8 cellular contexts compared by ENCODE assay signal in genomic region chr1:52368383-52369172, GRCh38. TPM values are rescaled to one million over a fixed set of nuclear protein-coding genes. Genes with fewer than 3 reads are reported as not detected.
DNase-seq lines count a peak whose midpoint lies in the region; ATAC-seq and TF ChIP-seq lines count a peak whose summit lies in the region.

No MANE protein-coding gene starts in this region.

- peak overlapping the region; percentile 63 to 74 for H3K4me3 Mint-ChIP-seq in activated T-cell treated with anti-CD3 and anti-CD28 coated beads, Interleukin-2, amount 50 U/mL, for 72 hours
- H3K4me3 Mint-ChIP-seq in naive B cell = peak overlapping the region; percentile 60 to 80 (median 70)

- H3K36me3 ChIP-seq in HEK293 (ENCODE audit: control insufficient read depth in 2 of 2, insufficient read depth in 1 of 2, low read length in 2 of 2) = peaks cover 18 to 28% of the 10 kb centered on the region in 2 experiments
- peaks cover 0 to 15% (median 0%) of the 10 kb centered on the region in 3 donors for H3K36me3 ChIP-seq in esophagus squamous epithelium
- peaks cover 0 to 3% (median 0%) of the 10 kb centered on the region in 5 donors for H3K36me3 ChIP-seq in subcutaneous abdominal adipose tissue (ENCODE audit: control insufficient read depth in 5 of 5, insufficient read depth in 5 of 5, low read length in 5 of 5)

- DNase-seq in AG04450 (ENCODE audit: low read depth, low spot score) = no peak
- peak; percentile 15 for DNase-seq in NCI-H82 treated with DMSO at 0.1 percent for 48 hours (lab: John Stamatoyannopoulos, UW; ENCODE audit: unreplicated experiment)
- peak; percentile 73 to 76 for DNase-seq in activated T-cell treated with anti-CD3 and anti-CD28 coated beads, Interleukin-2, amount 50 U/mL, for 72 hours
- DNase-seq in esophagus squamous epithelium (lab: John Stamatoyannopoulos, UW) = no peak
- peak; percentile 47 for DNase-seq in naive B cell

- H3K9me3 ChIP-seq in AG04450 (ENCODE audit: control insufficient read depth, insufficient read depth, low read length) (no peaks in the 10 kb centered on the region; the same call in 1 of the 2 replicates), HEK293 (ENCODE audit: control insufficient read depth, insufficient read depth, low read depth, low read length) (no peaks in the 10 kb centered on the region), esophagus squamous epithelium (no peaks in the 10 kb centered on the region), subcutaneous abdominal adipose tissue (ENCODE audit: control insufficient read depth in 5 of 5, low read length in 5 of 5) (no peaks in the 10 kb centered on the region)

- H3K27me3 ChIP-seq in AG04450 (ENCODE audit: control insufficient read depth, insufficient read depth, low read length) = no peaks in the 10 kb centered on the region
- no peaks in the 10 kb centered on the region for H3K27me3 ChIP-seq in esophagus squamous epithelium
- H3K27me3 ChIP-seq in subcutaneous abdominal adipose tissue (ENCODE audit: control insufficient read depth in 5 of 5, insufficient read depth in 4 of 5, low read length in 5 of 5) = no peaks in the 10 kb centered on the region

- WGBS in esophagus squamous epithelium, 2 donors = 6 to 14% methylated on average over 11 to 38 of the region's 51 CpGs

- CTCF ChIA-PET in AG04450 (lab: Charles Lee) (interaction anchor here (0.6 to 1.0 kb wide), 3 partner anchors 20 to 1668 kb away, joined by 3 read pairs; no protein-coding TSS in a partner anchor), HEK293 (lab: Yijun Ruan, JAX) (interaction anchor here (0.6 to 1.0 kb wide), 8 partner anchors 19 to 332 kb away, joined by 3 to 6 read pairs (median 3); no protein-coding TSS in a partner anchor)

- no peaks in the 10 kb centered on the region for H3K27me3 Mint-ChIP-seq in activated T-cell treated with anti-CD3 and anti-CD28 coated beads, Interleukin-2, amount 50 U/mL, for 72 hours (ENCODE audit: low read depth)
- peaks cover 0 to 5% (median 0%) of the 10 kb centered on the region in 3 donors for H3K27me3 Mint-ChIP-seq in naive B cell

- intact Hi-C loops in esophagus squamous epithelium (cut with DNase I) = no loop called here

- TF ChIP-seq CTCF in AG04450 (IDR thresholded peaks at IDR 0.05; ENCODE audit: low read depth, low read length) (peak; percentile 34), HEK293 (tag by site-specific recombination; IDR thresholded peaks at IDR 0.05) (0 out of 2 replicates have a peak, but pooled peaks have one; percentile 30), esophagus squamous epithelium (IDR thresholded peaks at IDR 0.05) (no peak)

- H3K4me3 ChIP-seq in AG04450 (ENCODE audit: low read depth, low read length) (peak overlapping the region; percentile 41), HEK293 (ENCODE audit: low read depth, low read length) (peak overlapping the region; percentile 41), esophagus squamous epithelium (peak overlapping the region; percentile 50 to 73 (median 52)), subcutaneous abdominal adipose tissue (ENCODE audit: low read depth in 1 of 5, low read length in 5 of 5) (peak overlapping the region; percentile 40 to 67 (median 44))

- peak in 1 of 2 donors; percentile 21 for ATAC-seq in activated T-cell treated with anti-CD3 and anti-CD28 coated beads, Interleukin-2, amount 50 U/mL, for 72 hours (replicated peaks in 1 of 2)
- ATAC-seq in naive B cell (ENCODE audit: low read depth in 2 of 2) (no peak), GM19452 (IDR thresholded peaks at IDR 0.05; ENCODE audit: unreplicated experiment) (no peak)

- H3K27ac ChIP-seq in AG04450 (ENCODE audit: low read depth, low read length) (no peak overlapping the region), HEK293 (ENCODE audit: extremely low read depth, low read depth, low read length) (peak overlapping the region; percentile 58; the same call in 1 of the 2 replicates), esophagus squamous epithelium (peak overlapping the region; percentile 80 to 89 (median 88)), subcutaneous abdominal adipose tissue (ENCODE audit: low read depth, low read length) (no peak overlapping the region)

- peaks cover 4 to 8% of the 10 kb centered on the region in 2 donors for H3K36me3 Mint-ChIP-seq in activated T-cell treated with anti-CD3 and anti-CD28 coated beads, Interleukin-2, amount 50 U/mL, for 72 hours (ENCODE audit: insufficient read depth in 2 of 2)
- no peaks in the 10 kb centered on the region for H3K36me3 Mint-ChIP-seq in naive B cell

- no peak for TF ChIP-seq POLR2A in esophagus squamous epithelium (IDR thresholded peaks at IDR 0.05)

- H3K9me3 Mint-ChIP-seq in activated T-cell treated with anti-CD3 and anti-CD28 coated beads, Interleukin-2, amount 50 U/mL, for 72 hours = peaks cover 0 to 3% of the 10 kb centered on the region in 2 donors
- H3K9me3 Mint-ChIP-seq in naive B cell = no peaks in the 10 kb centered on the region

- no peak overlapping the region for H3K27ac Mint-ChIP-seq in activated T-cell treated with anti-CD3 and anti-CD28 coated beads, Interleukin-2, amount 50 U/mL, for 72 hours
- no peak overlapping the region for H3K27ac Mint-ChIP-seq in naive B cell

- peak overlapping the region in 1 of 5 donors; percentile 35 for H3K9ac ChIP-seq in subcutaneous abdominal adipose tissue (ENCODE audit: low read length in 5 of 5)

- H3K4me1 ChIP-seq in HEK293 (ENCODE audit: control insufficient read depth, insufficient read depth, low read length) (peaks cover 7% of the 10 kb centered on the region; the same call in 1 of the 2 replicates), esophagus squamous epithelium (peaks cover 21 to 50% (median 25%) of the 10 kb centered on the region in 3 donors), subcutaneous abdominal adipose tissue (ENCODE audit: control insufficient read depth in 5 of 5, insufficient read depth in 5 of 5, low read length in 5 of 5) (peaks cover 5 to 30% (median 18%) of the 10 kb centered on the region in 5 donors)

- H3K4me1 Mint-ChIP-seq in activated T-cell treated with anti-CD3 and anti-CD28 coated beads, Interleukin-2, amount 50 U/mL, for 72 hours (ENCODE audit: low read depth) = peaks cover 43% of the 10 kb centered on the region
- H3K4me1 Mint-ChIP-seq in naive B cell = peaks cover 17 to 31% (median 23%) of the 10 kb centered on the region in 3 donors

- POLR2A ChIA-PET in AG04450 (lab: Yijun Ruan, JAX) (interaction anchor here (0.7 to 1.1 kb wide), 2 partner anchors 36 to 516 kb away, joined by 3 read pairs; partner anchors contain the start of gene PRPF38A), HEK293 (lab: Yijun Ruan, JAX) (interaction anchor here (0.8 to 3.1 kb wide), 4 partner anchors 35 to 554 kb away, joined by 3 to 11 read pairs (median 6); partner anchors contain the start of genes BTF3L4, ECHDC2, ORC1 and PRPF38A)

TF ChIP-seq in HEK293, 187 proteins besides CTCF, POLR2A, EP300 and RAD21 (continues in another document):
- TF ChIP-seq, protein P1, sequence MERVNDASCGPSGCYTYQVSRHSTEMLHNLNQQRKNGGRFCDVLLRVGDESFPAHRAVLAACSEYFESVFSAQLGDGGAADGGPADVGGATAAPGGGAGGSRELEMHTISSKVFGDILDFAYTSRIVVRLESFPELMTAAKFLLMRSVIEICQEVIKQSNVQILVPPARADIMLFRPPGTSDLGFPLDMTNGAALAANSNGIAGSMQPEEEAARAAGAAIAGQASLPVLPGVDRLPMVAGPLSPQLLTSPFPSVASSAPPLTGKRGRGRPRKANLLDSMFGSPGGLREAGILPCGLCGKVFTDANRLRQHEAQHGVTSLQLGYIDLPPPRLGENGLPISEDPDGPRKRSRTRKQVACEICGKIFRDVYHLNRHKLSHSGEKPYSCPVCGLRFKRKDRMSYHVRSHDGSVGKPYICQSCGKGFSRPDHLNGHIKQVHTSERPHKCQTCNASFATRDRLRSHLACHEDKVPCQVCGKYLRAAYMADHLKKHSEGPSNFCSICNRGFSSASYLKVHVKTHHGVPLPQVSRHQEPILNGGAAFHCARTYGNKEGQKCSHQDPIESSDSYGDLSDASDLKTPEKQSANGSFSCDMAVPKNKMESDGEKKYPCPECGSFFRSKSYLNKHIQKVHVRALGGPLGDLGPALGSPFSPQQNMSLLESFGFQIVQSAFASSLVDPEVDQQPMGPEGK (tag by site-specific recombination; IDR thresholded peaks at IDR 0.05) = peak; percentile 81
- TF ChIP-seq, protein P2, sequence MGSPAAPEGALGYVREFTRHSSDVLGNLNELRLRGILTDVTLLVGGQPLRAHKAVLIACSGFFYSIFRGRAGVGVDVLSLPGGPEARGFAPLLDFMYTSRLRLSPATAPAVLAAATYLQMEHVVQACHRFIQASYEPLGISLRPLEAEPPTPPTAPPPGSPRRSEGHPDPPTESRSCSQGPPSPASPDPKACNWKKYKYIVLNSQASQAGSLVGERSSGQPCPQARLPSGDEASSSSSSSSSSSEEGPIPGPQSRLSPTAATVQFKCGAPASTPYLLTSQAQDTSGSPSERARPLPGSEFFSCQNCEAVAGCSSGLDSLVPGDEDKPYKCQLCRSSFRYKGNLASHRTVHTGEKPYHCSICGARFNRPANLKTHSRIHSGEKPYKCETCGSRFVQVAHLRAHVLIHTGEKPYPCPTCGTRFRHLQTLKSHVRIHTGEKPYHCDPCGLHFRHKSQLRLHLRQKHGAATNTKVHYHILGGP (tag by site-specific recombination; IDR thresholded peaks at IDR 0.05) = no peak
- TF ChIP-seq ZNF184 (tag by site-specific recombination; IDR thresholded peaks at IDR 0.05) (no peak), ZNF510 (tag by site-specific recombination; IDR thresholded peaks at IDR 0.05; ENCODE audit: insufficient replicate concordance) (no peak), MZF1 (tag by site-specific recombination; IDR thresholded peaks at IDR 0.05; ENCODE audit: borderline replicate concordance) (peak; percentile 41; the same call in 1 of the 2 replicates), ZNF600 (tag by site-specific recombination; IDR thresholded peaks at IDR 0.05) (peak; percentile 87)

RNA-seq across cellular contexts. Expression of gene CC2D1B, which starts 2.6 kb away (rescaled TPM):
- polyA plus RNA-seq in AG04450 (2011; rRNA removed) = 9.7 and 11.7 TPM in 2 replicates
- 14.2 and 18.5 TPM in 2 replicates for polyA minus RNA-seq in AG04450 (2011; rRNA and poly(A)+ RNA removed)
- 10 to 100 TPM; 32.7 to 33.1 TPM for total RNA-seq in activated T-cell treated with anti-CD3 and anti-CD28 coated beads, Interleukin-2, amount 50 U/mL, for 72 hours
- 10 to 100 TPM; 16.9 to 21.2 (median 18.3) TPM for total RNA-seq in esophagus squamous epithelium
- 1 to 10 TPM; 3.8 to 9.8 (median 4.5) TPM for polyA plus RNA-seq in naive B cell (ENCODE audit: low read depth in 6 of 6)

RNA-seq across cellular contexts. Expression of gene ORC1, which starts 35.6 kb away (rescaled TPM):
- polyA plus RNA-seq in AG04450 (2011; rRNA removed) = 2.1 and 2.3 TPM in 2 replicates
- polyA minus RNA-seq in AG04450 (2011; rRNA and poly(A)+ RNA removed) = 2.6 and 3.5 TPM in 2 replicates
- 10 to 100 TPM; 37.1 to 43.5 TPM for total RNA-seq in activated T-cell treated with anti-CD3 and anti-CD28 coated beads, Interleukin-2, amount 50 U/mL, for 72 hours
- total RNA-seq in esophagus squamous epithelium = 10 to 100 TPM in 1 of 4 donors, 1 to 10 TPM in 3; 1.7 to 10.3 (median 4.3) TPM
- not detected for polyA plus RNA-seq in naive B cell (ENCODE audit: low read depth in 6 of 6)

RNA-seq across cellular contexts. Expression of gene PRPF38A, which starts 35.8 kb away (rescaled TPM):
- 23.5 and 26.7 TPM in 2 replicates for polyA plus RNA-seq in AG04450 (2011; rRNA removed)
- polyA minus RNA-seq in AG04450 (2011; rRNA and poly(A)+ RNA removed) = 26.4 and 35.7 TPM in 2 replicates
- total RNA-seq in activated T-cell treated with anti-CD3 and anti-CD28 coated beads, Interleukin-2, amount 50 U/mL, for 72 hours = 10 to 100 TPM; 80.5 to 91.8 TPM
- 10 to 100 TPM in 3 of 4 donors, 1 to 10 TPM in 1; 9.6 to 18.1 (median 14.6) TPM for total RNA-seq in esophagus squamous epithelium
- 10 to 100 TPM; 22.3 to 39.5 (median 31.2) TPM for polyA plus RNA-seq in naive B cell (ENCODE audit: low read depth in 6 of 6)

Comparison
In these comparisons a context has a peak if more than half of its experiments do, and no peak if none do; other contexts are left out.
1. DNase-seq: peak in NCI-H82 treated with DMSO at 0.1 percent for 48 hours (single experiment), activated T-cell treated with anti-CD3 and anti-CD28 coated beads, Interleukin-2, amount 50 U/mL, for 72 hours (2 of 2) and naive B cell (single experiment); none in AG04450 (single experiment) and esophagus squamous epithelium (single experiment).
2. H3K27ac ChIP-seq: peak in HEK293 (single experiment) and esophagus squamous epithelium (4 of 4); none in AG04450 (single experiment) and subcutaneous abdominal adipose tissue (single experiment).
3. CTCF ChIP-seq: peak in AG04450 (single experiment) and HEK293 (single experiment); none in esophagus squamous epithelium (0 of 6).
4. RNA of gene PRPF38A, which starts 35.8 kb away (total RNA-seq): 80.5 to 91.8 TPM in activated T-cell treated with anti-CD3 and anti-CD28 coated beads, Interleukin-2, amount 50 U/mL, for 72 hours; 9.6 to 18.1 TPM in esophagus squamous epithelium; every median in the first group is over 4 times any median in the second.
5. Peak in every context shown above with its lines, with median percentiles within 50 percentile points of each other: H3K4me3 ChIP-seq.